Comparison of ENCODE assay signal across 22 cellular contexts in the genomic region with DNA sequence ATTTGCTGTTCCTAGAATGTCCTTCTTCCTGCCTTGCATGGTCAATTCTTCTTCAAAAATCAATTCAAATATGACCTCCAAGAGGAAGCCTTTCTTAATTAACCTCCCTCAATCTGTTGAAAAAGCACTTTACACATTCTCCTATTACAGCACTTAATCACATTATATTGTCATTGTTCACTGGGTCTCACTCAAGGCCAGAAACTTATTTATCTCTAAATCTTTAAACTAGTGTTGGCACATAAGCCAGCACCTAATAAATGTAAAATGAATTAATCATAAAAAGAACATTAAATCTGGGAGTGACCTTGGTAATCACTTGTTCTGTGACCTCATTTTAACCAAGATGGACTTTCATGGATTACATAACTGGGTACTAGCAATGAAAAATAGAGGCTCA. TPM values are rescaled to one million over a fixed set of nuclear protein-coding genes. Genes with fewer than 3 reads are reported as not detected.
DNase-seq lines count a peak whose midpoint lies in the region; FAIRE-seq and TF ChIP-seq lines count a peak whose summit lies in the region.
"Had no signal": no experiment of that assay in that cellular context is flagged by ENCODE, and none has a peak within 500 bp of the region (broad histone marks: within the 10 kb centered on the region; RNA-seq: fewer than 3 reads in every experiment).

No MANE protein-coding gene starts in this region.

- no peak overlapping the region for H3K18ac ChIP-seq in trophoblast cell (ENCODE audit: low read length)

- no peak overlapping the region for H4K91ac ChIP-seq in trophoblast cell (ENCODE audit: low read depth, low read length)

- no peaks in the 10 kb centered on the region for H3K36me3 ChIP-seq in keratinocyte (ENCODE audit: control insufficient read depth in 2 of 2, extremely low read depth in 1 of 2, insufficient read depth in 2 of 2, low read length in 2 of 2)
- no peaks in the 10 kb centered on the region for H3K36me3 ChIP-seq in trophoblast cell (ENCODE audit: control insufficient read depth in 1 of 2, insufficient read depth in 2 of 2, low read length in 2 of 2)
- no peaks in the 10 kb centered on the region for H3K36me3 ChIP-seq in kidney (ENCODE audit: control insufficient read depth in 1 of 2, insufficient read depth in 2 of 2, low read length in 2 of 2)
- no peaks in the 10 kb centered on the region for H3K36me3 ChIP-seq in MM.1S (replicated peaks; ENCODE audit: insufficient read depth, low read length)
- H3K36me3 ChIP-seq: BE2C, HAP-1, SJSA1 had no signal

- H3K4me2 ChIP-seq in keratinocyte (ENCODE audit: control insufficient read depth, extremely low read depth, insufficient read depth, low read depth, low read length), result peak overlapping the region; percentile 14
- H3K4me2 ChIP-seq in trophoblast cell (ENCODE audit: low read length), result no peak overlapping the region
- no peak overlapping the region for H3K4me2 ChIP-seq in MM.1S (ENCODE audit: low read depth, low read length)
- H3K4me2 ChIP-seq: A549 had no signal

- H3K9me3 ChIP-seq in keratinocyte (ENCODE audit: control insufficient read depth, low read depth, low read length) (no peaks in the 10 kb centered on the region), trophoblast cell (ENCODE audit: insufficient read depth, low read depth, low read length) (no peaks in the 10 kb centered on the region), kidney (ENCODE audit: control insufficient read depth in 1 of 2, low read length in 2 of 2) (no peaks in the 10 kb centered on the region), MM.1S (replicated peaks; ENCODE audit: insufficient read depth, low read length) (no peaks in the 10 kb centered on the region)
- H3K9me3 ChIP-seq: A549, BE2C, HAP-1, SJSA1 had no signal

- H3K14ac ChIP-seq in trophoblast cell (ENCODE audit: low read length), result no peak overlapping the region

- H3K27me3 ChIP-seq in keratinocyte (ENCODE audit: control insufficient read depth, extremely low read depth, insufficient read depth, low read length), result no peaks in the 10 kb centered on the region
- H3K27me3 ChIP-seq in trophoblast cell (ENCODE audit: insufficient read depth, low read length), result no peaks in the 10 kb centered on the region
- no peaks in the 10 kb centered on the region for H3K27me3 ChIP-seq in MM.1S (replicated peaks; ENCODE audit: insufficient read depth, low read length)
- H3K27me3 ChIP-seq: BE2C, SJSA1 had no signal

- no peak overlapping the region for H3K4me3 Mint-ChIP-seq in activated naive CD8-positive, alpha-beta T cell treated with anti-CD3 and anti-CD28 coated beads for 36 hours

- FAIRE-seq in H54 (lab: Jason Lieb, UNC), result peak; percentile 53
- FAIRE-seq in keratinocyte (lab: Jason Lieb, UNC), result no peak
- FAIRE-seq in kidney (lab: Jason Lieb, UNC), result no peak
- FAIRE-seq: A549, GM12878 had no signal

- H3K9ac ChIP-seq in keratinocyte (ENCODE audit: control insufficient read depth, extremely low read depth, insufficient read depth, low read length), result no peak overlapping the region
- H3K9ac ChIP-seq in trophoblast cell (ENCODE audit: low read length), result no peak overlapping the region
- H3K9ac ChIP-seq in kidney (ENCODE audit: low read length in 2 of 2), result no peak overlapping the region
- no peak overlapping the region for H3K9ac ChIP-seq in MM.1S (ENCODE audit: low read length)
- H3K9ac ChIP-seq: GM23248 had no signal

- H3K9me1 ChIP-seq in keratinocyte (ENCODE audit: control insufficient read depth, extremely low read depth, insufficient read depth, low read length), result no peaks in the 10 kb centered on the region

- no peaks in the 10 kb centered on the region for H3K9me2 ChIP-seq in MM.1S (replicated peaks; ENCODE audit: insufficient read depth, low read length)

- TF ChIP-seq CTCF in keratinocyte (optimal IDR thresholded peaks at IDR 0.05 in 1 of 3, IDR thresholded peaks at IDR 0.05 in 1 of 3, conservative IDR thresholded peaks at IDR 0.05 in 1 of 3; ENCODE audit: extremely low read depth in 1 of 3, insufficient read depth in 2 of 3, low read length in 3 of 3) (no peak), kidney (IDR thresholded peaks at IDR 0.05; ENCODE audit: borderline replicate concordance, extremely low read depth, insufficient read depth) (no peak), MM.1S (IDR thresholded peaks at IDR 0.05; ENCODE audit: low read length) (no peak)

- no peak overlapping the region for H3K23ac ChIP-seq in trophoblast cell (ENCODE audit: low read length)

- no peaks in the 10 kb centered on the region for H3F3A ChIP-seq in MM.1S (ENCODE audit: insufficient read depth, low read length)

- H3K27ac ChIP-seq in keratinocyte (ENCODE audit: control insufficient read depth, insufficient read depth, low read length) (peak overlapping the region; percentile 23), trophoblast cell (ENCODE audit: low read depth, low read length) (no peak overlapping the region), kidney (ENCODE audit: low read depth in 2 of 2, low read length in 2 of 2) (no peak overlapping the region), MM.1S (ENCODE audit: low read length) (no peak overlapping the region)
- H3K27ac ChIP-seq: A549, GM23248, SJSA1 had no signal

- H3K9me3 Mint-ChIP-seq in activated naive CD8-positive, alpha-beta T cell treated with anti-CD3 and anti-CD28 coated beads for 36 hours, result no peaks in the 10 kb centered on the region

- H3K4me1 ChIP-seq in keratinocyte (ENCODE audit: control insufficient read depth, extremely low read depth, insufficient read depth, low read length), result peaks cover 33% of the 10 kb centered on the region
- H3K4me1 ChIP-seq in trophoblast cell (ENCODE audit: control insufficient read depth in 1 of 2, insufficient read depth in 2 of 2, low read length in 2 of 2), result peaks cover 0 to 2% of the 10 kb centered on the region in 2 experiments
- peaks cover 7 to 10% of the 10 kb centered on the region in 2 donors for H3K4me1 ChIP-seq in kidney (ENCODE audit: control insufficient read depth in 1 of 2, insufficient read depth in 1 of 2, low read depth in 1 of 2, low read length in 2 of 2)
- H3K4me1 ChIP-seq in MM.1S (ENCODE audit: low read length), result no peaks in the 10 kb centered on the region

- intact Hi-C loops in kidney (cut with DNase I), result no loop called here

- dilution Hi-C loops in keratinocyte (cut with MboI; ENCODE audit: extremely low pct_ligation_motif_present, low sequenced_read_pairs), result no loop called here

- no peak overlapping the region for H3K4me3 ChIP-seq in keratinocyte (ENCODE audit: control insufficient read depth in 2 of 3, extremely low read depth in 1 of 3, insufficient read depth in 2 of 3, low read depth in 1 of 3, low read length in 3 of 3)
- no peak overlapping the region for H3K4me3 ChIP-seq in trophoblast cell (ENCODE audit: low read depth, low read length)
- H3K4me3 ChIP-seq in kidney (ENCODE audit: low read length in 2 of 2), result no peak overlapping the region
- no peak overlapping the region for H3K4me3 ChIP-seq in MM.1S (ENCODE audit: low read length)
- H3K4me3 ChIP-seq: A549, GM12878, GM23248, HAP-1, SJSA1 had no signal

- no peak overlapping the region for H4K12ac ChIP-seq in trophoblast cell (ENCODE audit: low read depth, low read length)

- no peak overlapping the region for H2BK120ac ChIP-seq in trophoblast cell (ENCODE audit: insufficient read depth, low read length, poor library complexity)

- H3K36me3 Mint-ChIP-seq in activated naive CD8-positive, alpha-beta T cell treated with anti-CD3 and anti-CD28 coated beads for 36 hours, result peaks cover 4% of the 10 kb centered on the region

- H3K4ac ChIP-seq in trophoblast cell (ENCODE audit: low read depth, low read length), result peak overlapping the region; percentile 52

- H2AFZ ChIP-seq in keratinocyte (ENCODE audit: control insufficient read depth, low read length) (no peak overlapping the region), trophoblast cell (ENCODE audit: insufficient read depth, low read length, poor library complexity) (no peak overlapping the region), MM.1S (ENCODE audit: low read length) (no peak overlapping the region)
- H2AFZ ChIP-seq: GM23248 had no signal

- no peaks in the 10 kb centered on the region for H3K79me1 ChIP-seq in trophoblast cell (ENCODE audit: low read length)

- H2BK12ac ChIP-seq in trophoblast cell (ENCODE audit: low read length), result no peak overlapping the region

- no peaks in the 10 kb centered on the region for H3K27me3 Mint-ChIP-seq in activated naive CD8-positive, alpha-beta T cell treated with anti-CD3 and anti-CD28 coated beads for 36 hours

- peak overlapping the region; percentile 18 for H3K27ac Mint-ChIP-seq in activated naive CD8-positive, alpha-beta T cell treated with anti-CD3 and anti-CD28 coated beads for 36 hours

- H3K79me2 ChIP-seq in keratinocyte (ENCODE audit: control insufficient read depth, insufficient read depth, low read length) (peaks cover 91% of the 10 kb centered on the region), trophoblast cell (ENCODE audit: control insufficient read depth, insufficient read depth, low read length, poor library complexity) (peaks cover 21% of the 10 kb centered on the region), MM.1S (ENCODE audit: low read length) (peaks cover 100% of the 10 kb centered on the region)

- peaks cover 23% of the 10 kb centered on the region for H3K4me1 Mint-ChIP-seq in activated naive CD8-positive, alpha-beta T cell treated with anti-CD3 and anti-CD28 coated beads for 36 hours

- DNase-seq in H54 (ENCODE audit: insufficient read length, low spot score) (no peak), keratinocyte (ENCODE audit: low read depth, low spot score) (no peak), trophoblast cell (no peak), kidney (no peak), SKM-1 (lab: John Stamatoyannopoulos, UW; ENCODE audit: unreplicated experiment) (no peak), MM.1S (no peak)
- DNase-seq in activated naive CD8-positive, alpha-beta T cell treated with anti-CD3 and anti-CD28 coated beads for 36 hours, result no peak
- no peak for DNase-seq in activated CD8-positive, alpha-beta memory T cell treated with anti-CD3 and anti-CD28 coated beads, Interleukin-2, amount 50 U/mL, for 48 hours
- DNase-seq: BE2C, COR-L47, DMS79 treated with DMSO at 0.1 percent for 48 hours, NCI-H1092, NCI-H1436 treated with DMSO at 0.1 percent for 48 hours, NCI-H1930, NCI-H2227 treated with DMSO at 0.1 percent for 48 hours, NCI-H510A treated with DMSO at 0.1 percent for 48 hours, NCI-H748 treated with DMSO at 0.1 percent for 48 hours had no signal

- no peak overlapping the region for H2AK5ac ChIP-seq in trophoblast cell (ENCODE audit: low read length)

- no peak for TF ChIP-seq POLR2A in H54 (IDR thresholded peaks at IDR 0.05; ENCODE audit: low read depth, low read length)

- no peak overlapping the region for H4K8ac ChIP-seq in trophoblast cell (ENCODE audit: low read depth, low read length)

- no peaks in the 10 kb centered on the region for H4K20me1 ChIP-seq in keratinocyte (ENCODE audit: control insufficient read depth, extremely low read depth, insufficient read depth, low read length)
- peaks cover 83% of the 10 kb centered on the region for H4K20me1 ChIP-seq in MM.1S (ENCODE audit: insufficient read depth, low read length)

- H2BK5ac ChIP-seq in trophoblast cell (ENCODE audit: low read depth, low read length, poor library complexity), result no peak overlapping the region

RNA-seq across cellular contexts. Expression of a gene that starts 22.2 kb away (rescaled TPM):
- total RNA-seq in activated naive CD8-positive, alpha-beta T cell treated with anti-CD3 and anti-CD28 coated beads for 36 hours, result 10 to 100 TPM; 44.0 to 44.1 TPM
- polyA plus RNA-seq in keratinocyte (4.1 to 10.3 TPM (median 9.5 TPM) in 3 replicates), kidney (ENCODE audit: insufficient read depth, low read depth, low replicate concordance) (7.2 TPM)
- 3.2 TPM for polyA plus RNA-seq in keratinocyte (2011; ENCODE audit: low read depth)
- polyA plus RNA-seq in keratinocyte (2011; cell fraction: cytosol; rRNA removed), result 3.2 and 8.6 TPM in 2 replicates
- 10.3 and 11.5 TPM in 2 replicates for polyA plus RNA-seq in keratinocyte (2011; cell fraction: nucleus; rRNA removed)
- 6.6 and 11.0 TPM in 2 replicates for polyA plus RNA-seq in keratinocyte (2012; ENCODE audit: low replicate concordance)
- 12.4 to 22.8 TPM (median 15.4 TPM) in 3 replicates for polyA minus RNA-seq in keratinocyte
- 11.1 TPM for polyA minus RNA-seq in keratinocyte (2011; cell fraction: cytosol; rRNA and poly(A)+ RNA removed)
- 8.1 and 15.7 TPM in 2 replicates for polyA minus RNA-seq in keratinocyte (2011; cell fraction: nucleus; rRNA and poly(A)+ RNA removed)
- 15.5 and 16.4 TPM in 2 replicates for polyA plus RNA-seq in trophoblast cell (2013)
- total RNA-seq in kidney, result 37.1 TPM
